Comparison of ENCODE assay signal across 9 cellular contexts in genomic region chr9:8486095-8486494, GRCh38.
DNase-seq lines count a peak whose midpoint lies in the region; ATAC-seq and TF ChIP-seq lines count a peak whose summit lies in the region.
"Had no signal": no experiment of that assay in that cellular context is flagged by ENCODE, and none has a peak within 500 bp of the region (broad histone marks: within the 10 kb centered on the region; RNA-seq: fewer than 3 reads in every experiment).

No MANE protein-coding gene starts in this region.

- no peak overlapping the region for H3K27ac ChIP-seq in vagina

- ATAC-seq in left lobe of liver (peak; percentile 99), GM21381 (IDR thresholded peaks at IDR 0.05; ENCODE audit: unreplicated experiment) (no peak), HG02588 (IDR thresholded peaks at IDR 0.05; ENCODE audit: unreplicated experiment) (no peak), GM18909 (IDR thresholded peaks at IDR 0.05; ENCODE audit: poor library complexity, unreplicated experiment) (no peak)

- H3K4me1 ChIP-seq in vagina, result no peaks in the 10 kb centered on the region

- H3K4me3 ChIP-seq in vagina, result no peak overlapping the region
- H3K4me3 ChIP-seq: lung had no signal

- H3K36me3 ChIP-seq in vagina, result no peaks in the 10 kb centered on the region

- TF ChIP-seq CTCF in vagina (IDR thresholded peaks at IDR 0.05), result no peak

- DNase-seq in Caki2 (ENCODE audit: low read depth), result peak; percentile 5
- peak; percentile 45 for DNase-seq in NCI-H1092 (lab: John Stamatoyannopoulos, UW)
- peak; percentile 49 for DNase-seq in cerebellar cortex (ENCODE audit: low spot score)
- peak; percentile 61 for DNase-seq in left lobe of liver (ENCODE audit: low spot score)
- DNase-seq in vagina (ENCODE audit: extremely low spot score in 2 of 2), result no peak

- intact Hi-C loops in vagina (cut with DNase I), result no loop called here

- in situ Hi-C loops in Caki2 (cut with HindIII; ENCODE audit: low pct_unique_long_range_greater_than_20kb, low sequenced_read_pairs), result no loop called here

- H3K9me3 ChIP-seq in vagina, result no peaks in the 10 kb centered on the region

- TF ChIP-seq POLR2A in vagina (IDR thresholded peaks at IDR 0.05), result no peak

- H3K27me3 ChIP-seq in vagina, result no peaks in the 10 kb centered on the region

Comparison
In these comparisons a context has a peak if more than half of its experiments do, and no peak if none do; other contexts are left out.
1. DNase-seq: peak in Caki2 (single experiment), NCI-H1092 (single experiment), cerebellar cortex (single experiment) and left lobe of liver (single experiment); none in vagina (0 of 2).